14 cellular contexts compared by ENCODE assay signal in the genomic region with DNA sequence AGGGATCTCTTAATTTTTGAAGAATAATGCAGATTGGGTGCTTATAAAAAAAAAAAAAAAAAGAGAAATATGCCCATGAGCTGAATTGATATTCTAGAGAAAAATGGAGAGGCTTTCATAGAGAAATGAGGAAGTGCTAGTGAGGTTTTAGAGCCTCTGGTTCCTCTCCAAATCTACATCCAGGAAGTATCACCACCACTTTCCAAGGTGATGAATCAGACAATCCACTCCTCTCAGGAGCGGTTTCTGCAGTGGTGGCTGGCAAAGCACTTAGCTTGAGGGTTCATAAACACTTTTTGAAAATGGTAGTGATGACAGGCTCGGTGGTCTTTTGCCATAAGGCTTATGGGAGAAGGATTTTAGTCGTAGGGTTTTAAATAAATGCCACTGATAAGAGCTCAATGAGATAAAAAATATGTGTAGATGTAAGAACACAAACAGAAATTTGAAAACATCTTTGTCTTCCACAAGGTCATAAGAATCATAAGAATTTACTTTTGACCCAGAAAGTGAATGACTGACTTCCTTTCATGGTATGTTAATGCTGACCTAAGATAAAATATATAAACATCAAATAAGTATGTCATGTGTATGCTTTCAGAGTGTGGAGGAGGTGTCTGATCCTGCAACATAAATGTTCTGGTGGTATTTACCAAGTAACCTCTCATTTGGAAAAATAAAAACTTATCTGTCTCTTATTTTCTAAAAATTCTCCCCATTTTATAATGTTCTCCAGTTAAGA. TPM values are rescaled to one million over a fixed set of nuclear protein-coding genes. Genes with fewer than 3 reads are reported as not detected.
DNase-seq lines count a peak whose midpoint lies in the region; ATAC-seq and TF ChIP-seq lines count a peak whose summit lies in the region.
"Had no signal": no experiment of that assay in that cellular context is flagged by ENCODE, and none has a peak within 500 bp of the region (broad histone marks: within the 10 kb centered on the region; RNA-seq: fewer than 3 reads in every experiment).

No MANE protein-coding gene starts in this region.

- 32 to 34% methylated on average over 3 of the region's 3 CpGs for WGBS in aorta, 2 donors

- H3K9me3 ChIP-seq in RWPE2 (ENCODE audit: severe bottlenecking) (no peaks in the 10 kb centered on the region), aorta (ENCODE audit: control insufficient read depth, low read length) (no peaks in the 10 kb centered on the region)
- H3K9me3 ChIP-seq in CD4-positive, alpha-beta memory T cell (ENCODE audit: control insufficient read depth in 1 of 2, low read length in 2 of 2): no peaks in the 10 kb centered on the region
- H3K9me3 ChIP-seq: spleen had no signal

- peaks cover 0 to 6% (median under 1%) of the 10 kb centered on the region in 8 donors for H3K9me3 Mint-ChIP-seq in CD4-positive, alpha-beta memory T cell
- H3K9me3 Mint-ChIP-seq: activated naive CD4-positive, alpha-beta T cell treated with anti-CD3 and anti-CD28 coated beads, Interleukin-2, amount 50 U/mL, for 24 hours; CD14-positive monocyte had no signal

- TF ChIP-seq CTCF in RWPE2 (IDR thresholded peaks at IDR 0.05; ENCODE audit: poor library complexity, severe bottlenecking) (no peak), fibroblast of mammary gland (conservative IDR thresholded peaks at IDR 0.05; ENCODE audit: control insufficient read depth, insufficient read depth, low read depth, low read length) (no peak)

- POLR2A ChIA-PET in CD4-positive, alpha-beta memory T cell (lab: Charles Lee; ENCODE audit: partially characterized antibody): no interaction called here

- CTCF ChIA-PET in CD4-positive, alpha-beta memory T cell (lab: Charles Lee; ENCODE audit: partially characterized antibody): no interaction called here

- H3K36me3 ChIP-seq in RWPE2 (ENCODE audit: low read depth) (no peaks in the 10 kb centered on the region), aorta (ENCODE audit: control insufficient read depth in 1 of 2, insufficient read depth in 2 of 2, low read length in 1 of 2) (no peaks in the 10 kb centered on the region)
- H3K36me3 ChIP-seq in CD4-positive, alpha-beta memory T cell (ENCODE audit: insufficient read depth, low read length): no peaks in the 10 kb centered on the region
- H3K36me3 ChIP-seq: spleen had no signal

- no peaks in the 10 kb centered on the region for H3K27me3 Mint-ChIP-seq in CD4-positive, alpha-beta memory T cell
- H3K27me3 Mint-ChIP-seq: activated CD4-positive, alpha-beta memory T cell treated with anti-CD3 and anti-CD28 coated beads, Interleukin-2, amount 10 ng/mL, durations not matched to agents 7 days and 5 days; activated naive CD4-positive, alpha-beta T cell treated with anti-CD3 and anti-CD28 coated beads, Interleukin-2, amount 50 U/mL, for 24 hours had no signal

- H3K27me3 ChIP-seq in RWPE2 (ENCODE audit: insufficient read depth, poor library complexity, severe bottlenecking): no peaks in the 10 kb centered on the region
- H3K27me3 ChIP-seq in aorta (ENCODE audit: control insufficient read depth in 1 of 2, insufficient read depth in 2 of 2, low read length in 1 of 2): no peaks in the 10 kb centered on the region
- no peaks in the 10 kb centered on the region for H3K27me3 ChIP-seq in CD4-positive, alpha-beta memory T cell (ENCODE audit: insufficient read depth, low read length)
- H3K27me3 ChIP-seq: spleen had no signal

- H3K27ac ChIP-seq in RWPE2 (ENCODE audit: poor library complexity, severe bottlenecking): peak overlapping the region; percentile 37
- no peak overlapping the region for H3K27ac ChIP-seq in aorta (ENCODE audit: low read depth in 1 of 2, low read length in 2 of 2)
- no peak overlapping the region for H3K27ac ChIP-seq in CD4-positive, alpha-beta memory T cell (ENCODE audit: low read depth, low read length)
- H3K27ac ChIP-seq: spleen had no signal

- peak; percentile 3 for DNase-seq in HK-2 (ENCODE audit: unreplicated experiment)
- DNase-seq in RWPE2 (ENCODE audit: low spot score): no peak
- DNase-seq in fibroblast of mammary gland (ENCODE audit: low read depth): peak; percentile 7
- DNase-seq in skeletal muscle cell (ENCODE audit: low read depth): peak; percentile 4
- no peak for DNase-seq in aorta
- no peak for DNase-seq in CD4-positive, alpha-beta memory T cell
- DNase-seq: activated CD4-positive, alpha-beta memory T cell treated with anti-CD3 and anti-CD28 coated beads, Interleukin-2, amount 10 ng/mL, durations not matched to agents 7 days and 5 days; spleen; SW 1271 had no signal

- H3K36me3 Mint-ChIP-seq in CD4-positive, alpha-beta memory T cell: no peaks in the 10 kb centered on the region
- H3K36me3 Mint-ChIP-seq: activated naive CD4-positive, alpha-beta T cell treated with anti-CD3 and anti-CD28 coated beads, Interleukin-2, amount 50 U/mL, for 24 hours; CD14-positive monocyte had no signal

- no peak overlapping the region for H3K27ac Mint-ChIP-seq in CD4-positive, alpha-beta memory T cell
- H3K27ac Mint-ChIP-seq: activated CD4-positive, alpha-beta memory T cell treated with anti-CD3 and anti-CD28 coated beads, Interleukin-2, amount 10 ng/mL, durations not matched to agents 7 days and 5 days; activated naive CD4-positive, alpha-beta T cell treated with anti-CD3 and anti-CD28 coated beads, Interleukin-2, amount 50 U/mL, for 24 hours; CD14-positive monocyte had no signal

- H3K4me3 ChIP-seq in RWPE2 (ENCODE audit: severe bottlenecking) (no peak overlapping the region), fibroblast of mammary gland (ENCODE audit: control insufficient read depth, low read depth, low read length) (no peak overlapping the region), skeletal muscle cell (ENCODE audit: low read depth, low read length) (no peak overlapping the region), aorta (ENCODE audit: low read length in 2 of 2) (no peak overlapping the region)
- H3K4me3 ChIP-seq in CD4-positive, alpha-beta memory T cell (ENCODE audit: low read length in 2 of 2): no peak overlapping the region
- H3K4me3 ChIP-seq: spleen had no signal

- no peak overlapping the region for H3K4me3 Mint-ChIP-seq in CD4-positive, alpha-beta memory T cell
- H3K4me3 Mint-ChIP-seq: activated CD4-positive, alpha-beta memory T cell treated with anti-CD3 and anti-CD28 coated beads, Interleukin-2, amount 10 ng/mL, durations not matched to agents 7 days and 5 days; activated naive CD4-positive, alpha-beta T cell treated with anti-CD3 and anti-CD28 coated beads, Interleukin-2, amount 50 U/mL, for 24 hours; CD14-positive monocyte had no signal

- no peaks in the 10 kb centered on the region for H3K4me1 Mint-ChIP-seq in CD4-positive, alpha-beta memory T cell
- H3K4me1 Mint-ChIP-seq: activated CD4-positive, alpha-beta memory T cell treated with anti-CD3 and anti-CD28 coated beads, Interleukin-2, amount 10 ng/mL, durations not matched to agents 7 days and 5 days; activated naive CD4-positive, alpha-beta T cell treated with anti-CD3 and anti-CD28 coated beads, Interleukin-2, amount 50 U/mL, for 24 hours had no signal

- ATAC-seq in RWPE2 (ENCODE audit: low read depth): peak; percentile 84
- no peak for ATAC-seq in aorta (ENCODE audit: low FRiP score)
- no peak for ATAC-seq in GM19463 (IDR thresholded peaks at IDR 0.05; ENCODE audit: unreplicated experiment)
- ATAC-seq in HG02870 (IDR thresholded peaks at IDR 0.05; ENCODE audit: unreplicated experiment): no peak

- H3K4me1 ChIP-seq in RWPE2 (ENCODE audit: insufficient read depth, poor library complexity, severe bottlenecking): peaks cover 18% of the 10 kb centered on the region
- H3K4me1 ChIP-seq in aorta (ENCODE audit: control insufficient read depth in 1 of 2, insufficient read depth in 2 of 2, low read length in 2 of 2): no peaks in the 10 kb centered on the region
- H3K4me1 ChIP-seq in CD4-positive, alpha-beta memory T cell (ENCODE audit: insufficient read depth, low read length): no peaks in the 10 kb centered on the region
- H3K4me1 ChIP-seq: spleen had no signal

- intact Hi-C loops in aorta (cut with DNase I): no loop called here
- intact Hi-C loops in CD4-positive, alpha-beta memory T cell (cut with micrococcal nuclease): no loop called here

RNA-seq across cellular contexts. Expression of a gene that starts 42.1 kb away (rescaled TPM):
- total RNA-seq in aorta: not detected
- polyA plus RNA-seq in aorta: not detected
- total RNA-seq in CD4-positive, alpha-beta memory T cell: not detected
- not detected for polyA plus RNA-seq in CD4-positive, alpha-beta memory T cell
- total RNA-seq: activated CD4-positive, alpha-beta memory T cell treated with anti-CD3 and anti-CD28 coated beads, Interleukin-2, amount 10 ng/mL, durations not matched to agents 7 days and 5 days; LHCN-M2; spleen had no signal
- polyA plus RNA-seq: CD14-positive monocyte, spleen had no signal

Comparison
In these comparisons a context has a peak if more than half of its experiments do, and no peak if none do; other contexts are left out.
1. DNase-seq: peak in HK-2 (single experiment), fibroblast of mammary gland (single experiment) and skeletal muscle cell (single experiment); none in RWPE2 (single experiment), aorta (0 of 2) and CD4-positive, alpha-beta memory T cell (0 of 5).